13 cellular contexts compared by ENCODE assay signal in the genomic region with DNA sequence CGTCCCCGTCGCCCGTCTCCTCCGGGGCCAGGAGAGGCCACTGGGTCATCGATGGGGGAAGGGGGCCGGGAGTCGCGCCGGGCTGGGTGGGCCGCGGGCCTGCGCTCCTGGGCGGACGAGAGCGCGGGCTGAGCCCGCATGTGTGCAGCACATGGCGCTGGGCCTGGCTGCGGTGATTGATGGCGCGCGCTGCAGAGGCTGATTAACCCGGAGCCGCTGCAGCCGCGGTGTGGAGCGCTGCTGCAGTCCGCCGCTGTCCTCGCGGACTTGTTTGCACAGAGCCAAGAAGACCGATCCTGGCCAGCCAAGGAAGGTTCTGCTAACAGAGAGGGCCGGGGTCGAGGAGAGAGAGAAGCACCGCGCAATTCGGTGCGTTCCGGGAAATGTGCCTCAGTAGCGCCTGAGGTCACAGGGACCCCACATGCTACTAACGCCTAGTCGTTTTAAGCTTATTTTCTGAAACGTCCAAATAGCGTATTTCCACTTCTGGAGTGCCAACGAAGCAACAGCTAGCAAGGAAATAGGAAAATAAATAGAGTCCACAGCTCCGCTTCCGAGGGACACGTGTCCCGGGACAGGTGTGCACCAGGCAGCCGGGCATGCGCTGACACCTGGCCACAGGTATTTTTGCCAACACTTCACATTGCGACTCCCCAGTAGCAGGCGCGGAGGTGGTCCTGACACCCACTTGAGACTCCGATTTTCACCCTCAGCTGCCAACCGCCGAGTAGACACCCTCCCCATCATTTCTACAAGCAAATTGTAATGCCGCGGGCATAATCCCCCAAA. TPM values are rescaled to one million over a fixed set of nuclear protein-coding genes. Genes with fewer than 3 reads are reported as not detected.
A peak's percentile ranks its signal among the peaks of the same experiment; 100 is the strongest.
DNase-seq lines count a peak whose midpoint lies in the region; ATAC-seq, FAIRE-seq and TF ChIP-seq lines count a peak whose summit lies in the region.
"Had no signal": no experiment of that assay in that cellular context is flagged by ENCODE, and none has a peak within 500 bp of the region (broad histone marks: within the 10 kb centered on the region; RNA-seq: fewer than 3 reads in every experiment).

No MANE protein-coding gene starts in this region.

- peaks cover 3 to 7% of the 10 kb centered on the region in 2 donors for H3K36me3 Mint-ChIP-seq in activated T-cell treated with anti-CD3 and anti-CD28 coated beads, Interleukin-2, amount 50 U/mL, for 72 hours (ENCODE audit: insufficient read depth in 2 of 2)
- no peaks in the 10 kb centered on the region for H3K36me3 Mint-ChIP-seq in activated T-cell treated with anti-CD3 and anti-CD28 coated beads, Interleukin-2, amount 50 U/mL, for 24 hours (ENCODE audit: low read depth)
- peaks cover 2% of the 10 kb centered on the region for H3K36me3 Mint-ChIP-seq in astrocyte (ENCODE audit: low read depth, unreplicated experiment)

- DNase-seq in activated T-cell treated with anti-CD3 and anti-CD28 coated beads, Interleukin-2, amount 50 U/mL, for 72 hours = no peak
- no peak for DNase-seq in activated T-cell treated with anti-CD3 and anti-CD28 coated beads, Interleukin-2, amount 50 U/mL, for 24 hours
- DNase-seq in astrocyte (ENCODE audit: low read depth) (peak; percentile 17), islet precursor cell (peak; percentile 76), KBM-7 (no peak), tibial nerve (ENCODE audit: low spot score in 2 of 2) (no peak)
- peak; percentile 31 for DNase-seq in stimulated activated CD8-positive, alpha-beta memory T cell treated with anti-CD3 and anti-CD28 coated beads, Interleukin-4, amount 100 ng/mL, for 48 hours
- DNase-seq: amniotic stem cell; NCI-H2107; stimulated activated CD4-positive, alpha-beta T cell treated with anti-CD3 and anti-CD28 coated beads, Interleukin-2, amount 100 ng/mL, for 48 hours; T-helper 9 cell had no signal

- H3K27ac ChIP-seq in astrocyte (ENCODE audit: low read depth, low read length) (no peak overlapping the region), tibial nerve (no peak overlapping the region)
- H3K27ac ChIP-seq: BLaER1 treated with 17β-estradiol and CSF1 and Interleukin-3, amounts not matched to agents 10 nM and 100 nM had no signal

- no peak overlapping the region for H3K9ac ChIP-seq in astrocyte (ENCODE audit: low read length)
- H3K9ac ChIP-seq: BLaER1 treated with 17β-estradiol and CSF1 and Interleukin-3, amounts not matched to agents 10 nM and 100 nM had no signal

- H3K79me2 ChIP-seq in astrocyte (ENCODE audit: insufficient read depth, low read length) = no peaks in the 10 kb centered on the region

- H3K27ac Mint-ChIP-seq in activated T-cell treated with anti-CD3 and anti-CD28 coated beads, Interleukin-2, amount 50 U/mL, for 72 hours = no peak overlapping the region
- H3K27ac Mint-ChIP-seq in activated T-cell treated with anti-CD3 and anti-CD28 coated beads, Interleukin-2, amount 50 U/mL, for 24 hours = no peak overlapping the region
- no peak overlapping the region for H3K27ac Mint-ChIP-seq in astrocyte (ENCODE audit: unreplicated experiment)

- H3K4me3 Mint-ChIP-seq in activated T-cell treated with anti-CD3 and anti-CD28 coated beads, Interleukin-2, amount 50 U/mL, for 72 hours = peak overlapping the region; percentile 47 to 62
- no peak overlapping the region for H3K4me3 Mint-ChIP-seq in activated T-cell treated with anti-CD3 and anti-CD28 coated beads, Interleukin-2, amount 50 U/mL, for 24 hours
- H3K4me3 Mint-ChIP-seq in astrocyte (ENCODE audit: unreplicated experiment) = no peak overlapping the region

- peaks cover 12% of the 10 kb centered on the region for H4K20me1 ChIP-seq in astrocyte (ENCODE audit: insufficient read depth, low read length)

- H3K36me3 ChIP-seq in astrocyte (ENCODE audit: insufficient read depth, low read length) = no peaks in the 10 kb centered on the region
- H3K36me3 ChIP-seq in tibial nerve = no peaks in the 10 kb centered on the region
- H3K36me3 ChIP-seq: BLaER1 treated with 17β-estradiol and CSF1 and Interleukin-3, amounts not matched to agents 10 nM and 100 nM had no signal

- no peaks in the 10 kb centered on the region for H3K9me3 ChIP-seq in astrocyte (ENCODE audit: insufficient read depth, low read depth, low read length)
- H3K9me3 ChIP-seq in tibial nerve = no peaks in the 10 kb centered on the region

- no peak for FAIRE-seq in astrocyte (lab: Jason Lieb, UNC)

- no peak for TF ChIP-seq POLR2A in tibial nerve (IDR thresholded peaks at IDR 0.05)

- H2AFZ ChIP-seq in astrocyte (ENCODE audit: low read depth, low read length) = no peak overlapping the region

- H3K27me3 Mint-ChIP-seq in activated T-cell treated with anti-CD3 and anti-CD28 coated beads, Interleukin-2, amount 50 U/mL, for 72 hours (ENCODE audit: low read depth) = peaks cover 75% of the 10 kb centered on the region
- H3K27me3 Mint-ChIP-seq in activated T-cell treated with anti-CD3 and anti-CD28 coated beads, Interleukin-2, amount 50 U/mL, for 24 hours = peaks cover 91% of the 10 kb centered on the region
- H3K27me3 Mint-ChIP-seq in astrocyte (ENCODE audit: low read depth, unreplicated experiment) = peaks cover 65% of the 10 kb centered on the region

- no peak overlapping the region for H3K4me2 ChIP-seq in astrocyte (ENCODE audit: low read length)
- H3K4me2 ChIP-seq: BLaER1 treated with 17β-estradiol and CSF1 and Interleukin-3, amounts not matched to agents 10 nM and 100 nM had no signal

- no peak for TF ChIP-seq EP300 in tibial nerve (IDR thresholded peaks at IDR 0.05)

- WGBS in tibial nerve, 2 donors = 5 to 14% methylated on average over 33 to 35 of the region's 60 CpGs

- TF ChIP-seq CTCF in astrocyte (IDR thresholded peaks at IDR 0.05; ENCODE audit: insufficient read depth, low read depth, low read length) (no peak), tibial nerve (IDR thresholded peaks at IDR 0.05) (no peak)

- H3K4me1 ChIP-seq in astrocyte (ENCODE audit: insufficient read depth, low read length) (no peaks in the 10 kb centered on the region), tibial nerve (peaks cover 0 to 66% (median 20%) of the 10 kb centered on the region in 4 donors)

- H3K4me3 ChIP-seq in astrocyte (ENCODE audit: insufficient read depth, low read depth, low read length) (no peak overlapping the region), tibial nerve (no peak overlapping the region)
- H3K4me3 ChIP-seq: BLaER1 treated with 17β-estradiol and CSF1 and Interleukin-3, amounts not matched to agents 10 nM and 100 nM had no signal

- peaks cover 35% of the 10 kb centered on the region for H3K4me1 Mint-ChIP-seq in activated T-cell treated with anti-CD3 and anti-CD28 coated beads, Interleukin-2, amount 50 U/mL, for 72 hours (ENCODE audit: low read depth)
- H3K4me1 Mint-ChIP-seq in activated T-cell treated with anti-CD3 and anti-CD28 coated beads, Interleukin-2, amount 50 U/mL, for 24 hours (ENCODE audit: low read depth) = peaks cover 34% of the 10 kb centered on the region
- no peaks in the 10 kb centered on the region for H3K4me1 Mint-ChIP-seq in astrocyte (ENCODE audit: low read depth, unreplicated experiment)

- ATAC-seq in activated T-cell treated with anti-CD3 and anti-CD28 coated beads, Interleukin-2, amount 50 U/mL, for 72 hours (replicated peaks in 1 of 2) = peak in 1 of 2 donors; percentile 44
- no peak for ATAC-seq in GM18502 (IDR thresholded peaks at IDR 0.05; ENCODE audit: poor library complexity, unreplicated experiment)

- in situ Hi-C loops in KBM-7 (cut with MboI; ENCODE audit: low pct_unique_long_range_greater_than_20kb, low sequenced_read_pairs) = no loop called here

- H3K9me3 Mint-ChIP-seq in activated T-cell treated with anti-CD3 and anti-CD28 coated beads, Interleukin-2, amount 50 U/mL, for 72 hours = no peaks in the 10 kb centered on the region
- no peaks in the 10 kb centered on the region for H3K9me3 Mint-ChIP-seq in activated T-cell treated with anti-CD3 and anti-CD28 coated beads, Interleukin-2, amount 50 U/mL, for 24 hours
- peaks cover 15% of the 10 kb centered on the region for H3K9me3 Mint-ChIP-seq in astrocyte (ENCODE audit: unreplicated experiment)

- peaks cover 86% of the 10 kb centered on the region for H3K27me3 ChIP-seq in astrocyte (ENCODE audit: insufficient read depth, low read length)
- H3K27me3 ChIP-seq in tibial nerve = peaks cover 2 to 99% of the 10 kb centered on the region in 2 donors

RNA-seq across cellular contexts. Expression of gene MNX1, which starts 6.2 kb away (rescaled TPM):
- under 1 TPM; 0.17 to 0.39 TPM for total RNA-seq in activated T-cell treated with anti-CD3 and anti-CD28 coated beads, Interleukin-2, amount 50 U/mL, for 72 hours
- not detected in 2 replicates for total RNA-seq in astrocyte
- not detected for total RNA-seq in tibial nerve

RNA-seq across cellular contexts. Expression of gene NOM1, which starts 54.7 kb away (rescaled TPM):
- total RNA-seq in activated T-cell treated with anti-CD3 and anti-CD28 coated beads, Interleukin-2, amount 50 U/mL, for 72 hours = 10 to 100 TPM; 30.1 to 37.5 TPM
- total RNA-seq in astrocyte (19.2 and 19.7 TPM in 2 replicates), tibial nerve (10 to 100 TPM; 23.3 to 41.5 (median 25.3) TPM)

Comparison
In these comparisons a context has a peak if more than half of its experiments do, and no peak if none do; other contexts are left out.
1. H3K4me3 Mint-ChIP-seq: peak in activated T-cell treated with anti-CD3 and anti-CD28 coated beads, Interleukin-2, amount 50 U/mL, for 72 hours (2 of 2); none in activated T-cell treated with anti-CD3 and anti-CD28 coated beads, Interleukin-2, amount 50 U/mL, for 24 hours (single experiment) and astrocyte (single experiment).
2. DNase-seq: peak in astrocyte (single experiment), islet precursor cell (single experiment) and stimulated activated CD8-positive, alpha-beta memory T cell treated with anti-CD3 and anti-CD28 coated beads, Interleukin-4, amount 100 ng/mL, for 48 hours (single experiment); none in activated T-cell treated with anti-CD3 and anti-CD28 coated beads, Interleukin-2, amount 50 U/mL, for 72 hours (0 of 2), activated T-cell treated with anti-CD3 and anti-CD28 coated beads, Interleukin-2, amount 50 U/mL, for 24 hours (single experiment), KBM-7 (single experiment) and tibial nerve (0 of 2).